In genomic region chr6:127515234-127515793, GRCh38 we compare ENCODE assay signal across 8 cellular contexts. TPM values are rescaled to one million over a fixed set of nuclear protein-coding genes. Genes with fewer than 3 reads are reported as not detected.
DNase-seq lines count a peak whose midpoint lies in the region; ATAC-seq and TF ChIP-seq lines count a peak whose summit lies in the region.

No MANE protein-coding gene starts in this region.

- H3K9ac ChIP-seq in mucosa of stomach (ENCODE audit: low read length), result peak overlapping the region; percentile 56

- peaks cover 36% of the 10 kb centered on the region for H3K4me1 Mint-ChIP-seq in endothelial cell (ENCODE audit: unreplicated experiment)

- peak overlapping the region; percentile 54 for H3K27ac Mint-ChIP-seq in endothelial cell (ENCODE audit: unreplicated experiment)

- peaks cover 3% of the 10 kb centered on the region for H3K36me3 Mint-ChIP-seq in endothelial cell (ENCODE audit: low read depth, unreplicated experiment)

- peaks cover 46% of the 10 kb centered on the region for H3K27me3 ChIP-seq in mucosa of stomach (ENCODE audit: control insufficient read depth, insufficient read depth, low read length)
- H3K27me3 ChIP-seq in upper lobe of right lung, result peaks cover 25% of the 10 kb centered on the region

- no peaks in the 10 kb centered on the region for H3K9me3 ChIP-seq in mucosa of stomach (ENCODE audit: control insufficient read depth, low read length)
- H3K9me3 ChIP-seq in upper lobe of right lung, result no peaks in the 10 kb centered on the region

- ATAC-seq in HG03135 (IDR thresholded peaks at IDR 0.05; ENCODE audit: unreplicated experiment) (peak; percentile 16), upper lobe of right lung (peak; percentile 43), GM19395 (IDR thresholded peaks at IDR 0.05; ENCODE audit: unreplicated experiment) (no peak)

- H3K27me3 Mint-ChIP-seq in endothelial cell (ENCODE audit: unreplicated experiment), result peaks cover 4% of the 10 kb centered on the region

- H3K4me3 ChIP-seq in GM12875 (ENCODE audit: low read depth, low read length) (peak overlapping the region; percentile 45), mucosa of stomach (ENCODE audit: low read length) (peak overlapping the region; percentile 32), upper lobe of right lung (peak overlapping the region; percentile 71)

- no peak for TF ChIP-seq CTCF in GM12875 (IDR thresholded peaks at IDR 0.05; ENCODE audit: borderline replicate concordance, insufficient read depth, low read depth, low read length)
- no peak for TF ChIP-seq CTCF in endothelial cell (IDR thresholded peaks at IDR 0.05; ENCODE audit: unreplicated experiment)
- TF ChIP-seq CTCF in upper lobe of right lung (IDR thresholded peaks at IDR 0.05), result peak; percentile 8

- DNase-seq in ACHN, result peak; percentile 61
- peak; percentile 14 for DNase-seq in T-helper 9 cell
- peak; percentile 51 for DNase-seq in endothelial cell (ENCODE audit: low spot score)
- DNase-seq in upper lobe of right lung, result no peak

- H3K36me3 ChIP-seq in mucosa of stomach (ENCODE audit: control insufficient read depth, insufficient read depth, low read length), result no peaks in the 10 kb centered on the region
- no peaks in the 10 kb centered on the region for H3K36me3 ChIP-seq in upper lobe of right lung

- intact Hi-C loops in upper lobe of right lung (cut with DNase I), result no loop called here

- peak overlapping the region; percentile 91 for H3K4me3 Mint-ChIP-seq in endothelial cell (ENCODE audit: unreplicated experiment)

- in situ Hi-C loops in ACHN (cut with HindIII; ENCODE audit: low pct_ligation_motif_present, low pct_unique_long_range_greater_than_20kb, low sequenced_read_pairs), result no loop called here

- H3K4me1 ChIP-seq in mucosa of stomach (ENCODE audit: control insufficient read depth, insufficient read depth, low read length) (peaks cover 19% of the 10 kb centered on the region), upper lobe of right lung (peaks cover 5% of the 10 kb centered on the region)

- H3K27ac ChIP-seq in upper lobe of right lung, result peak overlapping the region; percentile 48

- H3K9me3 Mint-ChIP-seq in endothelial cell (ENCODE audit: unreplicated experiment), result no peaks in the 10 kb centered on the region

RNA-seq across cellular contexts. Expression of gene KIAA0408, which starts 56.1 kb away (rescaled TPM):
- 6.4 TPM for total RNA-seq in endothelial cell (ENCODE audit: unreplicated experiment)
- total RNA-seq in upper lobe of right lung, result 55.0 TPM
